Comparison of ENCODE assay signal across 26 cellular contexts in the genomic region with DNA sequence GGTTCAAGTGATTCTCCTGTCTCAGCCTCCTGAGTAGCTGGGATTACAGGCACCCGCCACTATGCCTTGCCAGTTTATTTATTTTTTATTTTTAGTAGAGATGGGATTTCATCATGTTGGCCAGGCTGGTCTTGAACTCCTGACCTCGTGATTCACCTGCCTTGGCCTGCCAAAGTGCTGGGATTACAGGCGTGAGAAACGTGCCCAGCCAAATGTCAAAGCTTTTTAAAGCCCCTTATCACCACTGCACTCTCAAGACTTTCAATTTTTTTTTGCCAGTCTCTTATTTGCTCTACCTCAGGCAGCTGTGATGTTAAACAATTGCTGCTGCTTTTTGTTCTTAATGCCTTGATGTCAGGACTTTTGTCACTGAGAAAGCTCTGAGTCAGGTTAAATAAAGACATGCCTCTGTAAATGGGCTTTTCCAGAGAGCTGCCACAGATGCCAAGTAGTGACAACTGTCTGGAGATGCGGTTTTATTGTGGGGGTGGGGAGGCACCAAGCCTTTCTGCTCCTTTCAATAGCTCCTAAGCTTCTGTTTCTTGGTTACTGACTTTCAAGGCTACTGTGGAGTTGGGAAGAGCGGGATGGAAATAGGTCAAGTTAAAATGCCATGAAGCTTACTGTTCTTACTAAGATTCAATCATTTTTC. TPM values are rescaled to one million over a fixed set of nuclear protein-coding genes. Genes with fewer than 3 reads are reported as not detected.
DNase-seq lines count a peak whose midpoint lies in the region; ATAC-seq and TF ChIP-seq lines count a peak whose summit lies in the region.
"Had no signal": no experiment of that assay in that cellular context is flagged by ENCODE, and none has a peak within 500 bp of the region (broad histone marks: within the 10 kb centered on the region; RNA-seq: fewer than 3 reads in every experiment).

No MANE protein-coding gene starts in this region.

- DNase-seq in G401 (ENCODE audit: low spot score) (peak; percentile 7), MV-4-11 (lab: John Stamatoyannopoulos, UW) (peak; percentile 13), fibroblast of the aortic adventitia (ENCODE audit: low read depth) (peak; percentile 40), myocyte (ENCODE audit: low read depth) (peak; percentile 82)
- DNase-seq in activated CD4-positive, CD25-positive, alpha-beta regulatory T cell treated with anti-CD3 and anti-CD28 coated beads, Interleukin-2, amount 50 U/mL, for 72 hours = no peak
- no peak for DNase-seq in central memory CD4-positive, alpha-beta T cell
- no peak for DNase-seq in activated effector memory CD4-positive, alpha-beta T cell treated with Interleukin-2 at 50 U/mL for 16 hours
- DNase-seq: activated CD4-positive, alpha-beta T cell treated with anti-CD3 and anti-CD28 coated beads for 4 hours; activated CD8-positive, alpha-beta memory T cell treated with anti-CD3 and anti-CD28 coated beads, Interleukin-2, amount 10 ng/mL, durations not matched to agents 7 days and 5 days; activated naive CD8-positive, alpha-beta T cell treated with anti-CD3 and anti-CD28 coated beads for 36 hours; CD8-positive, alpha-beta T cell; DMS79; mesenchymal stem cell; NCI-H1105 treated with DMSO at 0.1 percent for 48 hours; NCI-H2107; NCI-H526; nephron progenitor cell; SHP77 treated with DMSO at 0.1 percent for 48 hours; stimulated activated CD4-positive, alpha-beta T cell treated with anti-CD3 and anti-CD28 coated beads, Interleukin-4, amount 100 ng/mL, for 1 hour; stimulated activated naive CD8-positive, alpha-beta T cell treated with anti-CD3 and anti-CD28 coated beads, Interleukin-15, amount 100 ng/mL, for 72 hours; T-cell; transverse colon had no signal

- no peak overlapping the region for H3K4me3 ChIP-seq in fibroblast of the aortic adventitia (ENCODE audit: low read depth, low read length)
- H3K4me3 ChIP-seq: body of pancreas, coronary artery, smooth muscle cell, transverse colon had no signal

- no peak for ATAC-seq in HG03045 (IDR thresholded peaks at IDR 0.05; ENCODE audit: unreplicated experiment)
- ATAC-seq: activated CD8-positive, alpha-beta memory T cell treated with anti-CD3 and anti-CD28 coated beads, Interleukin-2, amount 10 ng/mL, durations not matched to agents 7 days and 5 days; body of pancreas; CD8-positive, alpha-beta T cell; stimulated activated naive CD8-positive, alpha-beta T cell treated with anti-CD3 and anti-CD28 coated beads, Interleukin-15, amount 100 ng/mL, for 72 hours; T-cell had no signal

- in situ Hi-C loops in G401 (cut with HindIII; ENCODE audit: low sequenced_read_pairs) = loop anchor here (25.0 kb wide), 1 partner anchor 208 kb away; no protein-coding TSS in a partner anchor

- no peak for TF ChIP-seq CTCF in fibroblast of the aortic adventitia (IDR thresholded peaks at IDR 0.05; ENCODE audit: insufficient read depth, low read length)

RNA-seq across cellular contexts. Expression of gene RSPH3, which starts 29.2 kb away (rescaled TPM):
- total RNA-seq in G401 (2014; rRNA removed; shearing (Covaris generic)) = 0.43 and 2.1 TPM in 2 replicates
- 5.2 and 6.4 TPM in 2 replicates for total RNA-seq in fibroblast of the aortic adventitia (ENCODE audit: low replicate concordance)
- total RNA-seq in myocyte = 6.6 and 8.8 TPM in 2 replicates
- polyA plus RNA-seq in myocyte (2012) = 6.6 TPM

Comparison
In these comparisons a context has a peak if more than half of its experiments do, and no peak if none do; other contexts are left out.
1. DNase-seq: peak in G401 (single experiment), MV-4-11 (single experiment), fibroblast of the aortic adventitia (single experiment) and myocyte (single experiment); none in activated CD4-positive, CD25-positive, alpha-beta regulatory T cell treated with anti-CD3 and anti-CD28 coated beads, Interleukin-2, amount 50 U/mL, for 72 hours (single experiment), central memory CD4-positive, alpha-beta T cell (single experiment) and activated effector memory CD4-positive, alpha-beta T cell treated with Interleukin-2 at 50 U/mL for 16 hours (single experiment).